In genomic region chr12:38907171-38907923, GRCh38 we compare ENCODE assay signal across 10 cellular contexts. TPM values are rescaled to one million over a fixed set of nuclear protein-coding genes. Genes with fewer than 3 reads are reported as not detected.
DNase-seq lines count a peak whose midpoint lies in the region; ATAC-seq, FAIRE-seq and TF ChIP-seq lines count a peak whose summit lies in the region.
"Had no signal": no experiment of that assay in that cellular context is flagged by ENCODE, and none has a peak within 500 bp of the region (broad histone marks: within the 10 kb centered on the region; RNA-seq: fewer than 3 reads in every experiment).

No MANE protein-coding gene starts in this region.

- DNase-seq in HL-60 (ENCODE audit: low read depth in 1 of 2, low spot score in 1 of 2) (no peak), bronchial epithelial cell (ENCODE audit: low read depth) (peak; percentile 37), HK-2 (ENCODE audit: unreplicated experiment) (no peak), DMS79 (lab: John Stamatoyannopoulos, UW) (no peak), SHP77 treated with DMSO at 0.1 percent for 48 hours (lab: John Stamatoyannopoulos, UW) (no peak)

- no peaks in the 10 kb centered on the region for H3K4me1 ChIP-seq in muscle layer of colon (ENCODE audit: insufficient read depth, low read length)

- peak overlapping the region; percentile 91 for H3K9ac ChIP-seq in muscle layer of colon (ENCODE audit: low read length)

- H3K36me3 ChIP-seq in bronchial epithelial cell (ENCODE audit: control insufficient read depth, insufficient read depth, low read length), result no peaks in the 10 kb centered on the region
- no peaks in the 10 kb centered on the region for H3K36me3 ChIP-seq in muscle layer of colon (ENCODE audit: insufficient read depth, low read length)

- no peak for TF ChIP-seq CTCF in HL-60 (IDR thresholded peaks at IDR 0.05; ENCODE audit: insufficient read depth, low read length)
- no peak for TF ChIP-seq CTCF in bronchial epithelial cell (IDR thresholded peaks at IDR 0.05; ENCODE audit: insufficient read depth, low read length, severe bottlenecking)

- ATAC-seq in GM18861 (IDR thresholded peaks at IDR 0.05; ENCODE audit: unreplicated experiment), result no peak

- H3K9me3 ChIP-seq in muscle layer of colon (ENCODE audit: low read length), result no peaks in the 10 kb centered on the region

- peaks cover 18% of the 10 kb centered on the region for H3K27me3 ChIP-seq in HL-60 (ENCODE audit: insufficient read depth, poor library complexity, severe bottlenecking)
- H3K27me3 ChIP-seq in bronchial epithelial cell (ENCODE audit: control insufficient read depth, insufficient read depth, low read length), result no peaks in the 10 kb centered on the region
- no peaks in the 10 kb centered on the region for H3K27me3 ChIP-seq in muscle layer of colon (ENCODE audit: control insufficient read depth in 1 of 2, insufficient read depth in 2 of 2, low read length in 2 of 2)

- H3K27ac ChIP-seq in HL-60 (replicated peaks), result no peak overlapping the region
- H3K27ac ChIP-seq in muscle layer of colon (ENCODE audit: low read depth, low read length), result peak overlapping the region; percentile 56

- FAIRE-seq in A204.1 (lab: Jason Lieb, UNC), result peak; percentile 76
- FAIRE-seq in bronchial epithelial cell (lab: Jason Lieb, UNC), result no peak
- FAIRE-seq: G401.6, HTR-8/SVneo had no signal

- H3K4me3 ChIP-seq in HL-60 (replicated peaks; ENCODE audit: insufficient read depth, low read length) (peak overlapping the region; percentile 49), bronchial epithelial cell (ENCODE audit: low read depth, low read length) (peak overlapping the region; percentile 67), muscle layer of colon (ENCODE audit: low read depth in 1 of 2, low read length in 2 of 2) (peak overlapping the region; percentile 92 to 95)

RNA-seq across cellular contexts. Expression of gene CPNE8, which starts 2.0 kb away (rescaled TPM):
- 6.8 and 7.1 TPM in 2 replicates for total RNA-seq in bronchial epithelial cell
